21 cellular contexts compared by ENCODE assay signal in the genomic region with DNA sequence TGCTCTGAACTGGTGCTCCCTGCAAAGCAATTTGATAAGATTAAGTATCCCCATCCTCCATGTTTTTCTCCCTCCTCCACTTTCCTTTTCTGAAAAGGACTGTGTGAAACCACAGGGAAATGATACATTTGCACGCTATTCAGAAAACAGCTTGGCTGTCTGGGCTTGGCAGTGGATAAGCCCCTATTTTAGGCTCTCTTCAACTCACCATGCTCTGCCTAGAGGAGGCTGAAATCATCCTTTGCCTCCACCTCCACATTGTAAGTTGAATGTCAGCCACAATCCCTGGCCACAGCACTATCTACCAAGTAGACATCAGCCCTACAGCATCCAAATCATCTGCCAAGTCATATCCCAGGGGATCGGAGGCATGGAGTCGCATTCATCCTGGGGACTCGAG.
"Had no signal": no experiment of that assay in that cellular context is flagged by ENCODE, and none has a peak within 500 bp of the region (broad histone marks: within the 10 kb centered on the region; RNA-seq: fewer than 3 reads in every experiment).

No MANE protein-coding gene starts in this region.

- FAIRE-seq: islet of Langerhans, pancreas, urothelium cell line had no signal

- H3K4me3 Mint-ChIP-seq: naive thymus-derived CD8-positive, alpha-beta T cell; neural crest cell; type B pancreatic cell had no signal

- H3K36me3 ChIP-seq: heart left ventricle, pancreas, stomach, thyroid gland had no signal

- H3K36me3 Mint-ChIP-seq: naive thymus-derived CD8-positive, alpha-beta T cell; type B pancreatic cell had no signal

- H3K9me3 ChIP-seq: heart left ventricle, pancreas, psoas muscle, stomach, thyroid gland had no signal

- H3K27me3 ChIP-seq: heart left ventricle, pancreas, stomach, thyroid gland had no signal

- H3K27ac ChIP-seq: coronary artery, heart left ventricle, pancreas, psoas muscle, stomach, thyroid gland had no signal

- H3K4me1 Mint-ChIP-seq: naive thymus-derived CD8-positive, alpha-beta T cell; neural crest cell had no signal

- H3K27ac Mint-ChIP-seq: naive thymus-derived CD8-positive, alpha-beta T cell; type B pancreatic cell had no signal

- DNase-seq: effector CD8-positive, alpha-beta T cell; foreskin melanocyte; heart left ventricle; kidney glomerular epithelial cell; mammary epithelial cell; mucosa of descending colon; naive thymus-derived CD8-positive, alpha-beta T cell; nucleus accumbens; pancreas; psoas muscle; retina; stimulated activated CD4-positive, alpha-beta T cell treated with anti-CD3 and anti-CD28 coated beads, Interleukin-12 subunit alpha, Interleukin-12 subunit beta, amount 100 ng/mL, for 4 hours; stimulated activated naive CD4-positive, alpha-beta T cell; stomach; substantia nigra; thyroid gland had no signal

- H3K4me1 ChIP-seq: heart left ventricle, pancreas, psoas muscle, stomach, thyroid gland had no signal

- H3K4me3 ChIP-seq: coronary artery, heart left ventricle, mucosa of descending colon, pancreas, psoas muscle, stomach, thyroid gland had no signal
